Comparison of ENCODE assay signal across 2 cellular contexts in the genomic region with DNA sequence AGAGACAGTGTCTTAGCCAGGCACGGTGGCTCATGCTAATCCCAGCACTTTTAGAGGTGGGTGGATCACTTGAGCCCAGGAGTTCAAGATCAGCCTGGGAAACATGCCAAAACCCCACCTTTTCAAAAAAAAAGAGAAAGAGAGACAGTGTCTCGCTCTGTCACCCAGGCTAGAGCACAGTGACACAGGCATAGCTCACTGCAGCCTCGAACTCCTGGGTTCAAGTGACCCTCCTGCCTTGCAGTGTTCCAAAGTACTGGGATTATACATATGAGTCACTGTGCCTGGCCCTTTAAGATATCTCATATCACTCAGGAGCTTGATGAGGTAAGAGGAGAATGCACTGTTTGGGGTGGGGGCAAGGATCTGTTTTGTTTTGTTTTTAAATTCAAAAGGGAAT.
TF ChIP-seq lines count a peak whose summit lies in the region.

No MANE protein-coding gene starts in this region.

TF ChIP-seq in endothelial cell of umbilical vein, 7 proteins besides CTCF, POLR2A, EP300 and RAD21:
- TF ChIP-seq, protein P1, sequence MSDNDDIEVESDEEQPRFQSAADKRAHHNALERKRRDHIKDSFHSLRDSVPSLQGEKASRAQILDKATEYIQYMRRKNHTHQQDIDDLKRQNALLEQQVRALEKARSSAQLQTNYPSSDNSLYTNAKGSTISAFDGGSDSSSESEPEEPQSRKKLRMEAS (IDR thresholded peaks at IDR 0.05; ENCODE audit: insufficient read depth, insufficient read length), result no peak
- no peak for TF ChIP-seq EZH2 (IDR thresholded peaks at IDR 0.05; ENCODE audit: borderline replicate concordance, low read depth, low read length, severe bottlenecking)
- no peak for TF ChIP-seq JUN (IDR thresholded peaks at IDR 0.05; ENCODE audit: borderline replicate concordance, insufficient read depth, insufficient read length, low read depth)
- peak; percentile 20 for TF ChIP-seq FOS (IDR thresholded peaks at IDR 0.05; ENCODE audit: borderline replicate concordance, insufficient read depth, low read length)

TF ChIP-seq in GM12891, 5 proteins besides CTCF, POLR2A, EP300 and RAD21:
- no peak for TF ChIP-seq PAX5 (IDR thresholded peaks at IDR 0.05; ENCODE audit: insufficient read depth, low read length, severe bottlenecking)
- TF ChIP-seq SPI1 (IDR thresholded peaks at IDR 0.05; ENCODE audit: low read depth, low read length), result no peak
- no peak for TF ChIP-seq POU2F2 (IDR thresholded peaks at IDR 0.05; ENCODE audit: low read depth, low read length)
- no peak for TF ChIP-seq POLR2AphosphoS5 (IDR thresholded peaks at IDR 0.05; ENCODE audit: low read depth, low read length)
- TF ChIP-seq TAF1 (IDR thresholded peaks at IDR 0.05; ENCODE audit: low read depth, low read length), result no peak
